In the genomic region with DNA sequence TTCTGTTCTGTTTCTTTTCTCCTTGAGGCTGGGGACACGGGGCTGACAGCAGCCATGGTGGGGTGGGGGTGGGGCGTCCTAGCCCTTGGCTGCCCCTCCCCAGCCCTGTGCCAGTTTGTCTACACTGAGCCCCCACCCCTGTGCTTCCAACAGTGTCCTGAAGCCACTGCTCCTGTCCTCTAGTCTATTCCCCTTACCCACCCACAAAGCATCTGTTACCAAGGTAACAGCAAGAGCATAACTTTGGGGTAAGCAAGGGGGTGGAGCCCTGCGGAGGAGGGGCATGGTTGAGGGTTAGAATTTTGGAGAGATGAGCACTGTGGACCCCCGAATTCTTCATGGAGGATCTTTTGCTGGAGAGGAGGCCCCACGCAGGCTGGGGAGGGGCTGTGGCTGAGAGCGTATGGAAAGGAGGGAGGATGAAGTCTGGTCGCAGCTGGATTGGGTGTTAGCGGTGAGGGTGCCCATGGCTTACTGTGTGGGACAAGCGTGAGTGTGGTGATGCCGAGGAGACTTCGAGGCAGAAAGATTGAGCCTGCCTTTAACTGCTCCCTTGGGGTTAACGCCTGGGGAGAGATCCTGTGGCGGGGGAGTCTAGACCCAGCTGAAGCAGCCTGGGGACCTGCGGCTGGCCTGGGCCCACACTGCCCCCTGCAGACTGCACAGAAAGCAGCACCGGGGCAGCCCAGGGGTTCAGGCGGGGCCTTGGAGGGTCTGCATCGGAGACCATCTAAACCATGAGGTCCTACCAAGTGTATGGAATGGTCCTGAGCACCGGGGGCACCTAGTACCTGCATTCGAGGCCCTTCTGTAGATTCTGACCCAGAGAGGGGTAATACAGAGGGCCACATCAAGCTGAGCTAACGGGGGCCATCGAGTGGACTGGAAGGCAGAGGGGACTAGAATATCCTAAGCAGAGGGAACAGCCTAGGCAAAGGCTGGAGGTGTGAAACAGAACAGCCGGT, we compare ENCODE assay signal across 8 cellular contexts. TPM values are rescaled to one million over a fixed set of nuclear protein-coding genes. Genes with fewer than 3 reads are reported as not detected.
DNase-seq lines count a peak whose midpoint lies in the region; ATAC-seq and TF ChIP-seq lines count a peak whose summit lies in the region.

No MANE protein-coding gene starts in this region.

- H3K36me3 Mint-ChIP-seq in stimulated activated effector memory CD8-positive, alpha-beta T cell treated with anti-CD3 and anti-CD28 coated beads, Interleukin-12 subunit alpha, Interleukin-12 subunit beta, amount 100 ng/mL, for 72 hours = peaks cover 4% of the 10 kb centered on the region

- H3K9me3 Mint-ChIP-seq in stimulated activated effector memory CD8-positive, alpha-beta T cell treated with anti-CD3 and anti-CD28 coated beads, Interleukin-12 subunit alpha, Interleukin-12 subunit beta, amount 100 ng/mL, for 72 hours = no peaks in the 10 kb centered on the region

- H3K4me1 ChIP-seq in right lobe of liver = no peaks in the 10 kb centered on the region

- peak overlapping the region; percentile 45 for H3K4me3 Mint-ChIP-seq in stimulated activated effector memory CD8-positive, alpha-beta T cell treated with anti-CD3 and anti-CD28 coated beads, Interleukin-12 subunit alpha, Interleukin-12 subunit beta, amount 100 ng/mL, for 72 hours

- peaks cover 32% of the 10 kb centered on the region for H3K4me1 Mint-ChIP-seq in stimulated activated effector memory CD8-positive, alpha-beta T cell treated with anti-CD3 and anti-CD28 coated beads, Interleukin-12 subunit alpha, Interleukin-12 subunit beta, amount 100 ng/mL, for 72 hours

- peak; percentile 15 for DNase-seq in COR-L47 (lab: John Stamatoyannopoulos, UW)
- DNase-seq in Kasumi-1 (lab: John Stamatoyannopoulos, UW) = peak; percentile 16 to 47
- DNase-seq in cardiac fibroblast (ENCODE audit: low read depth in 2 of 2) = peak; percentile 53 to 62
- DNase-seq in right lobe of liver = peak in 2 of 3 donors; percentile 49 to 57
- peak in 1 of 2 donors; percentile 61 for DNase-seq in stimulated activated effector memory CD8-positive, alpha-beta T cell treated with anti-CD3 and anti-CD28 coated beads, Interleukin-12 subunit alpha, Interleukin-12 subunit beta, amount 100 ng/mL, for 72 hours (ENCODE audit: low spot score in 2 of 2)
- no peak for DNase-seq in NCI-H1105 (lab: John Stamatoyannopoulos, UW)

- H3K27ac ChIP-seq in VCaP (no peak overlapping the region), right lobe of liver (no peak overlapping the region)

- H3K4me3 ChIP-seq in cardiac fibroblast (replicated peaks in 1 of 2; ENCODE audit: low read depth in 2 of 2, low read length in 2 of 2) (no peak overlapping the region), right lobe of liver (no peak overlapping the region)

- TF ChIP-seq CTCF in VCaP (conservative IDR thresholded peaks at IDR 0.05) = peak; percentile 74
- peak; percentile 93 for TF ChIP-seq CTCF in cardiac fibroblast (IDR thresholded peaks at IDR 0.05; ENCODE audit: low read depth, low read length)
- peak; percentile 52 to 76 (median 64) for TF ChIP-seq CTCF in right lobe of liver (IDR thresholded peaks at IDR 0.05)

- intact Hi-C loops in right lobe of liver (cut with DNase I) = no loop called here

- 10% methylated on average over 16 of the region's 22 CpGs for WGBS in right lobe of liver (ENCODE audit: insufficient coverage, low coverage, low lambda C conversion rate, missing lambda C conversion rate)

- no peak for TF ChIP-seq POLR2A in right lobe of liver (IDR thresholded peaks at IDR 0.05)

- peak overlapping the region; percentile 89 for H3K27ac Mint-ChIP-seq in stimulated activated effector memory CD8-positive, alpha-beta T cell treated with anti-CD3 and anti-CD28 coated beads, Interleukin-12 subunit alpha, Interleukin-12 subunit beta, amount 100 ng/mL, for 72 hours

- no peaks in the 10 kb centered on the region for H3K27me3 ChIP-seq in right lobe of liver

- ATAC-seq in right lobe of liver (peak; percentile 68 to 77 (median 73)), GM21825 (IDR thresholded peaks at IDR 0.05; ENCODE audit: unreplicated experiment) (no peak)
- ATAC-seq in stimulated activated effector memory CD8-positive, alpha-beta T cell treated with anti-CD3 and anti-CD28 coated beads, Interleukin-12 subunit alpha, Interleukin-12 subunit beta, amount 100 ng/mL, for 72 hours = peak; percentile 87

- no peaks in the 10 kb centered on the region for H3K36me3 ChIP-seq in right lobe of liver

- no peaks in the 10 kb centered on the region for H3K9me3 ChIP-seq in right lobe of liver

RNA-seq across cellular contexts. Expression of gene STAC2, which starts 6.1 kb away (rescaled TPM):
- total RNA-seq in right lobe of liver = not detected

RNA-seq across cellular contexts. Expression of gene RPL19, which starts 31.8 kb away (rescaled TPM):
- 1,000 to 10,000 TPM in 2 of 6 experiments, 100 to 1,000 TPM in 4; 537 to 1,327 (median 627) TPM for total RNA-seq in right lobe of liver

RNA-seq across cellular contexts. Expression of gene CACNB1, which starts 34.4 kb away (rescaled TPM):
- 1 to 10 TPM in 1 of 6 experiments, under 1 TPM in 4, not detected in 1; 0.18 to 1.3 (median 0.27) TPM for total RNA-seq in right lobe of liver
